Comparison of ENCODE assay signal across 13 cellular contexts in the genomic region with DNA sequence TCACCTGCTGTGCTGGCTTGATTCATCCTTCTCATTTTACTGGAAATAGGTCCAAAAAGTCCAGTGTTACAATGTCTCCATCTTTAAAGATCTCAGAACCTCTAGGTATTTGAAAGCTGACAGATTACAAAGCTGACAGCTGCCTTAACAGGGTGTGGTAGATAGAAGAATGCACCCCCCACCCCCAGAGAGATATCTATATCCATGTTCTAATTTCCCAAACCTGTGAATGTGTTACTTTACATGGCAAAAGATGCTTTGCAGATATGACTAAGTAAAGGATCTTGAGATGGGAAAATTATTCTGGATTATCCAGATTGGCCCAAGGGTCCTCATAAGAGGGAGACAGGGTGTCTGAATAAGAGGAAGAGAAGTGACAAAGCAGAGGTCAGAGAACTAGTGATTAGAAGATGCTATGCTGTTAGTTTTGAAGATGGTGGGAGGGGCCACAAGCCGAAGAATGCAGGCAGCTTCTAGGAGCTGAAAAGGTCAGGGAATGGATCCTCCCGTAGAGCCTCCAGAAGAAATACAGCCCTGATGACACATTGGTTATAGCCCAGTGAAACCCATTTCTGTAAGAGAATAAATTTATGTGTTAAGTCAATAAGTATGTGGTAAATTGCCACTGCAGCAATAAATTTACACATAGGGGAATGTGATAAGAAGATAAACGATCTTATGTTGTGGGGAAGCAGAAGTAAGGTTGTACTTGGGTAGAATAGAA.
"Had no signal": no experiment of that assay in that cellular context is flagged by ENCODE, and none has a peak within 500 bp of the region (broad histone marks: within the 10 kb centered on the region; RNA-seq: fewer than 3 reads in every experiment).

No MANE protein-coding gene starts in this region.

- H3K27me3 ChIP-seq: ascending aorta, cardiac muscle cell, gastrocnemius medialis, heart right ventricle, tibial artery had no signal

- H3K9me3 ChIP-seq: ascending aorta, gastrocnemius medialis had no signal

- DNase-seq: activated CD4-positive, alpha-beta T cell treated with anti-CD3 and anti-CD28 coated beads for 48 hours; activated CD8-positive, alpha-beta memory T cell treated with anti-CD3 and anti-CD28 coated beads, Interleukin-2, amount 50 U/mL, for 48 hours; activated CD8-positive, alpha-beta T cell treated with anti-CD3 and anti-CD28 coated beads, Interleukin-2, amount 10 ng/mL, durations not matched to agents 7 days and 5 days; effector CD8-positive, alpha-beta T cell; gastrocnemius medialis; heart right ventricle; naive B cell; right cardiac atrium; tibial artery had no signal

- H3K27ac ChIP-seq: ascending aorta, cardiac muscle cell, gastrocnemius medialis, tibial artery had no signal

- H3K4me1 ChIP-seq: gastrocnemius medialis had no signal

- ATAC-seq: activated CD8-positive, alpha-beta T cell treated with anti-CD3 and anti-CD28 coated beads, Interleukin-2, amount 10 ng/mL, durations not matched to agents 7 days and 5 days; gastrocnemius medialis; heart right ventricle; right cardiac atrium; stimulated activated memory B cell treated with anti-CD40 and anti-IgM and Interleukin-4, amounts not matched to agents 10 μg/mL and 1 μg/mL and 100 μg/mL, for 72 hours; WTC11 had no signal

- H3K36me3 ChIP-seq: ascending aorta, cardiac muscle cell, gastrocnemius medialis, heart right ventricle, tibial artery had no signal

- H3K4me3 ChIP-seq: ascending aorta, cardiac muscle cell, gastrocnemius medialis, heart right ventricle, tibial artery had no signal
